10 cellular contexts compared by ENCODE assay signal in genomic region chr19:38718747-38719543, GRCh38. TPM values are rescaled to one million over a fixed set of nuclear protein-coding genes. Genes with fewer than 3 reads are reported as not detected.
A peak's percentile ranks its signal among the peaks of the same experiment; 100 is the strongest.
DNase-seq lines count a peak whose midpoint lies in the region; ATAC-seq, FAIRE-seq and TF ChIP-seq lines count a peak whose summit lies in the region.
"Had no signal": no experiment of that assay in that cellular context is flagged by ENCODE, and none has a peak within 500 bp of the region (broad histone marks: within the 10 kb centered on the region; RNA-seq: fewer than 3 reads in every experiment).

No MANE protein-coding gene starts in this region.

- no peaks in the 10 kb centered on the region for H3K4me1 Mint-ChIP-seq in T-cell

- BruUV-seq in endothelial cell of umbilical vein (replicated peaks; lab: Mats Ljungman, UMichigan), result no TSS peak

- H2AK5ac ChIP-seq in mesendoderm (ENCODE audit: low read length), result no peak overlapping the region

- FAIRE-seq in endothelial cell of umbilical vein (lab: Jason Lieb, UNC) (no peak), GM12891 (lab: Jason Lieb, UNC) (no peak)

- no peaks in the 10 kb centered on the region for H3K9me1 ChIP-seq in endothelial cell of umbilical vein (replicated peaks; ENCODE audit: control insufficient read depth, extremely low read depth, insufficient read depth, low read length)

- peaks cover 10% of the 10 kb centered on the region for H3K36me3 Mint-ChIP-seq in T-cell

- no peaks in the 10 kb centered on the region for H3K27me3 Mint-ChIP-seq in T-cell
- H3K27me3 Mint-ChIP-seq: naive B cell had no signal

- H3K4me2 ChIP-seq in endothelial cell of umbilical vein (ENCODE audit: insufficient read depth, low read length) (no peak overlapping the region), mesendoderm (ENCODE audit: low read length) (no peak overlapping the region)

- H4K5ac ChIP-seq in mesendoderm (ENCODE audit: low read length), result no peak overlapping the region

- peak overlapping the region; percentile 34 for H3K56ac ChIP-seq in mesendoderm (ENCODE audit: low read length)

- no peak overlapping the region for H3K18ac ChIP-seq in mesendoderm (ENCODE audit: low read length)

- CTCF ChIA-PET in endothelial cell of umbilical vein (lab: Charles Lee), result interaction anchor here (0.7 to 1.8 kb wide), 6 partner anchors 35 to 316 kb away, joined by 3 to 4 read pairs (median 3); partner anchors contain the start of genes EIF3K, FAM98C, MRPS12 and SARS2
- CTCF ChIA-PET in T-cell (lab: Charles Lee), result no interaction called here

- no peak overlapping the region for H3K27ac ChIP-seq in endothelial cell of umbilical vein (ENCODE audit: insufficient read depth, low read depth, low read length)
- no peak overlapping the region for H3K27ac ChIP-seq in mesendoderm (ENCODE audit: low read depth, low read length)
- peak overlapping the region; percentile 76 to 92 for H3K27ac ChIP-seq in uterus

- no peak overlapping the region for H3K23ac ChIP-seq in mesendoderm (ENCODE audit: low read length)

- TF ChIP-seq CTCF in endothelial cell of umbilical vein (IDR thresholded peaks at IDR 0.05; ENCODE audit: extremely low read depth in 1 of 2, insufficient read depth in 1 of 2, low read depth in 1 of 2, low read length in 2 of 2) (peak; percentile 14 to 17), uterus (IDR thresholded peaks at IDR 0.05) (peak; percentile 17 to 54 (median 26))

- intact Hi-C loops in endothelial cell of umbilical vein (cut with micrococcal nuclease) (no loop called here), uterus (cut with DNase I; ENCODE audit: low total_unique reads) (no loop called here)

- no peak overlapping the region for H2BK15ac ChIP-seq in mesendoderm (replicated peaks; ENCODE audit: low read depth)

- no peak overlapping the region for H2BK5ac ChIP-seq in mesendoderm (ENCODE audit: low read length)

- no peak overlapping the region for H3K4ac ChIP-seq in mesendoderm (ENCODE audit: low read depth, low read length)

- H2AFZ ChIP-seq in endothelial cell of umbilical vein (ENCODE audit: low read depth, low read length), result no peak overlapping the region

- peak; percentile 62 for DNase-seq in NCI-H2227 (lab: John Stamatoyannopoulos, UW; ENCODE audit: unreplicated experiment)
- DNase-seq in NCI-H2227 treated with DMSO at 0.1 percent for 48 hours (lab: John Stamatoyannopoulos, UW), result no peak
- DNase-seq in endothelial cell of umbilical vein (ENCODE audit: low read depth, low spot score), result no peak
- peak; percentile 69 for DNase-seq in mesendoderm
- peak in 1 of 2 donors; percentile 63 for DNase-seq in uterus
- DNase-seq in germinal center (ENCODE audit: low spot score), result no peak
- DNase-seq in T-cell, result no peak
- DNase-seq in GM12891 (ENCODE audit: insufficient read length, low spot score), result no peak
- DNase-seq: ACHN, naive B cell had no signal

- dilution Hi-C loops in endothelial cell of umbilical vein (cut with MboI; ENCODE audit: extremely low pct_ligation_motif_present, low sequenced_read_pairs), result no loop called here

- H3K27me3 ChIP-seq in endothelial cell of umbilical vein (ENCODE audit: control insufficient read depth in 2 of 2, insufficient read depth in 2 of 2, low read length in 2 of 2) (no peaks in the 10 kb centered on the region), mesendoderm (ENCODE audit: insufficient read depth, low read length, poor library complexity) (no peaks in the 10 kb centered on the region), uterus (no peaks in the 10 kb centered on the region)

- H3K4me1 ChIP-seq in endothelial cell of umbilical vein (ENCODE audit: control insufficient read depth, extremely low read depth, insufficient read depth, low read length) (no peaks in the 10 kb centered on the region), mesendoderm (ENCODE audit: control insufficient read depth, low read depth, low read length) (no peaks in the 10 kb centered on the region), uterus (peaks cover 0 to 5% of the 10 kb centered on the region in 2 donors)

- ATAC-seq in T-cell (replicated peaks in 1 of 4), result no peak

- H4K8ac ChIP-seq in mesendoderm (ENCODE audit: low read depth, low read length), result no peak overlapping the region

- no peak overlapping the region for H3K9ac ChIP-seq in endothelial cell of umbilical vein (replicated peaks; ENCODE audit: extremely low read depth, insufficient read depth, low read length)
- no peak overlapping the region for H3K9ac ChIP-seq in mesendoderm (ENCODE audit: low read length)

- H3K79me2 ChIP-seq in endothelial cell of umbilical vein (ENCODE audit: control insufficient read depth, insufficient read depth, low read length) (peaks cover 5% of the 10 kb centered on the region), mesendoderm (ENCODE audit: control insufficient read depth, insufficient read depth, low read length) (no peaks in the 10 kb centered on the region)

- no peak overlapping the region for H3K4me3 Mint-ChIP-seq in T-cell
- H3K4me3 Mint-ChIP-seq: naive B cell had no signal

- no peaks in the 10 kb centered on the region for H4K20me1 ChIP-seq in endothelial cell of umbilical vein (replicated peaks; ENCODE audit: control insufficient read depth, extremely low read depth, insufficient read depth, low read length)

- WGBS in mesendoderm (ENCODE audit: extremely low coverage, insufficient coverage, low lambda C conversion rate), result no CpG with 5 or more reads among the region's 24 CpGs

- POLR2A ChIA-PET in endothelial cell of umbilical vein (lab: Charles Lee), result interaction anchor here (0.7 kb wide), 1 partner anchor 85 kb away, joined by 3 read pairs; no protein-coding TSS in a partner anchor
- POLR2A ChIA-PET in T-cell (lab: Charles Lee), result interaction anchor here in 1 of 2 donors (0.6 kb wide), 1 partner anchor 28 kb away, joined by 7 read pairs; no protein-coding TSS in a partner anchor

- H3K9me3 ChIP-seq in endothelial cell of umbilical vein (replicated peaks; ENCODE audit: control insufficient read depth, insufficient read depth, low read length) (no peaks in the 10 kb centered on the region), uterus (no peaks in the 10 kb centered on the region)

- no peak for TF ChIP-seq POLR2A in endothelial cell of umbilical vein (IDR thresholded peaks at IDR 0.05; ENCODE audit: low read depth, low read length)
- TF ChIP-seq POLR2A in uterus (IDR thresholded peaks at IDR 0.05), result no peak
- no peak for TF ChIP-seq POLR2A in GM12891 (IDR thresholded peaks at IDR 0.05; ENCODE audit: low read depth, low read length)

- peaks cover 20 to 77% of the 10 kb centered on the region in 2 experiments for H3K36me3 ChIP-seq in endothelial cell of umbilical vein (ENCODE audit: control insufficient read depth in 2 of 2, extremely low read depth in 1 of 2, insufficient read depth in 2 of 2, low read length in 2 of 2)
- H3K36me3 ChIP-seq in mesendoderm (ENCODE audit: control insufficient read depth, insufficient read depth, low read length), result peaks cover 26% of the 10 kb centered on the region
- H3K36me3 ChIP-seq in uterus, result no peaks in the 10 kb centered on the region

- H3K9me3 Mint-ChIP-seq in T-cell, result no peaks in the 10 kb centered on the region
- H3K9me3 Mint-ChIP-seq: naive B cell had no signal

- H3K79me1 ChIP-seq in mesendoderm (ENCODE audit: low read length), result no peaks in the 10 kb centered on the region

- H2BK120ac ChIP-seq in mesendoderm (ENCODE audit: low read depth, low read length), result no peak overlapping the region

- no peak overlapping the region for H3K4me3 ChIP-seq in endothelial cell of umbilical vein (replicated peaks in 1 of 3; ENCODE audit: insufficient read depth in 1 of 3, low read depth in 1 of 3, low read length in 3 of 3)
- no peak overlapping the region for H3K4me3 ChIP-seq in mesendoderm (ENCODE audit: low read length)
- H3K4me3 ChIP-seq in uterus, result no peak overlapping the region

- no peak overlapping the region for H3K27ac Mint-ChIP-seq in T-cell

TF ChIP-seq in endothelial cell of umbilical vein, 7 proteins besides CTCF, POLR2A, EP300 and RAD21:
- TF ChIP-seq FOS (IDR thresholded peaks at IDR 0.05; ENCODE audit: borderline replicate concordance, insufficient read depth, low read length) (no peak), POLR2AphosphoS5 (IDR thresholded peaks at IDR 0.05; ENCODE audit: insufficient read depth, low read depth, low read length) (peak; percentile 11)
TF ChIP-seq in endothelial cell of umbilical vein: peak in this region for 1.

TF ChIP-seq in GM12891, 5 proteins besides CTCF, POLR2A, EP300 and RAD21:
- TF ChIP-seq PAX5 (IDR thresholded peaks at IDR 0.05; ENCODE audit: insufficient read depth, low read length, severe bottlenecking) (no peak), SPI1 (IDR thresholded peaks at IDR 0.05; ENCODE audit: low read depth, low read length) (no peak), POU2F2 (IDR thresholded peaks at IDR 0.05; ENCODE audit: low read depth, low read length) (no peak), POLR2AphosphoS5 (IDR thresholded peaks at IDR 0.05; ENCODE audit: low read depth, low read length) (no peak), TAF1 (IDR thresholded peaks at IDR 0.05; ENCODE audit: low read depth, low read length) (no peak)

RNA-seq across cellular contexts. Expression of gene CAPN12, which starts 25.3 kb away (rescaled TPM):
- total RNA-seq in endothelial cell of umbilical vein (not detected in 2 replicates), uterus (1 to 10 TPM in 2 of 4 donors, under 1 TPM in 1, not detected in 1; 0.83 to 8.4 (median 8.2) TPM), T-cell (10 to 100 TPM in 2 of 5 donors, 1 to 10 TPM in 3; 2.5 to 13.8 (median 8.8) TPM)
- polyA plus RNA-seq in endothelial cell of umbilical vein, result 0.35 and 0.45 TPM in 2 replicates
- polyA plus RNA-seq in endothelial cell of umbilical vein (2011; cell fraction: cytosol; rRNA removed), result 0.18 and 0.23 TPM in 2 replicates
- 1.5 and 5.0 TPM in 2 replicates for polyA plus RNA-seq in endothelial cell of umbilical vein (2011; cell fraction: nucleus; rRNA removed)
- polyA plus RNA-seq in endothelial cell of umbilical vein (2012), result 0.11 and 0.65 TPM in 2 replicates
- 0.19 and 0.32 TPM in 2 replicates for polyA minus RNA-seq in endothelial cell of umbilical vein
- polyA minus RNA-seq in endothelial cell of umbilical vein (2011; cell fraction: cytosol; rRNA and poly(A)+ RNA removed), result not detected
- not detected in 2 replicates for polyA minus RNA-seq in endothelial cell of umbilical vein (2011; cell fraction: nucleus; rRNA and poly(A)+ RNA removed)
- 6.6 TPM for polyA plus RNA-seq in mesendoderm (2013, experiment 1 of 2)
- polyA plus RNA-seq in mesendoderm (2013, experiment 2 of 2), result 6.5 TPM
- polyA plus RNA-seq in GM12891 (2012; ENCODE audit: low read depth, missing spikeins), result 5.3 TPM

RNA-seq across cellular contexts. Expression of gene LGALS7, which starts 54.4 kb away (rescaled TPM):
- total RNA-seq in endothelial cell of umbilical vein, result not detected in 2 replicates
- not detected in 2 replicates for polyA plus RNA-seq in endothelial cell of umbilical vein
- not detected in 2 replicates for polyA plus RNA-seq in endothelial cell of umbilical vein (2011; cell fraction: cytosol; rRNA removed)
- not detected in 2 replicates for polyA plus RNA-seq in endothelial cell of umbilical vein (2011; cell fraction: nucleus; rRNA removed)
- polyA plus RNA-seq in endothelial cell of umbilical vein (2012), result not detected in 2 replicates
- polyA minus RNA-seq in endothelial cell of umbilical vein, result not detected in 2 replicates
- not detected for polyA minus RNA-seq in endothelial cell of umbilical vein (2011; cell fraction: cytosol; rRNA and poly(A)+ RNA removed)
- polyA minus RNA-seq in endothelial cell of umbilical vein (2011; cell fraction: nucleus; rRNA and poly(A)+ RNA removed), result not detected in 2 replicates
- not detected for polyA plus RNA-seq in mesendoderm (2013, experiment 1 of 2)
- not detected for polyA plus RNA-seq in mesendoderm (2013, experiment 2 of 2)
- total RNA-seq in uterus, result 1 to 10 TPM in 1 of 4 donors, not detected in 3; 2.6 TPM
- total RNA-seq in T-cell, result not detected
- not detected for polyA plus RNA-seq in GM12891 (2012; ENCODE audit: low read depth, missing spikeins)

Comparison
In these comparisons a context has a peak if more than half of its experiments do, and no peak if none do; other contexts are left out.
1. DNase-seq: peak in NCI-H2227 (single experiment) and mesendoderm (single experiment); none in NCI-H2227 treated with DMSO at 0.1 percent for 48 hours (single experiment), endothelial cell of umbilical vein (single experiment), germinal center (single experiment), T-cell (0 of 34) and GM12891 (single experiment).
2. H3K27ac ChIP-seq: peak in uterus (2 of 2); none in endothelial cell of umbilical vein (single experiment) and mesendoderm (single experiment).